8 cellular contexts compared by ENCODE assay signal in genomic region chr7:127393370-127394058, GRCh38. TPM values are rescaled to one million over a fixed set of nuclear protein-coding genes. Genes with fewer than 3 reads are reported as not detected.
DNase-seq lines count a peak whose midpoint lies in the region; ATAC-seq and TF ChIP-seq lines count a peak whose summit lies in the region.

No MANE protein-coding gene starts in this region.

- H3K4me3 ChIP-seq in RWPE2 (ENCODE audit: severe bottlenecking) (peak overlapping the region; percentile 62), epithelial cell of esophagus (ENCODE audit: low read length) (peak overlapping the region; percentile 76)

- no peaks in the 10 kb centered on the region for H3K9me3 Mint-ChIP-seq in nephron progenitor cell

- peak overlapping the region; percentile 66 for H3K27ac ChIP-seq in RWPE2 (ENCODE audit: poor library complexity, severe bottlenecking)

- H3K36me3 Mint-ChIP-seq in nephron progenitor cell (ENCODE audit: low read depth) = peaks cover 21% of the 10 kb centered on the region

- DNase-seq in activated effector memory CD4-positive, alpha-beta T cell treated with anti-CD3 and anti-CD28 coated beads, Interleukin-2, amount 50 U/mL, for 16 hours = peak; percentile 64
- no peak for DNase-seq in activated effector memory CD4-positive, alpha-beta T cell treated with Interleukin-2 at 50 U/mL for 16 hours
- DNase-seq in RWPE2 (ENCODE audit: low spot score) (no peak), epithelial cell of esophagus (ENCODE audit: low read depth) (no peak), nephron progenitor cell (peak; percentile 12), HT-29 (ENCODE audit: low spot score) (no peak)
- no peak for DNase-seq in stimulated activated CD4-positive, alpha-beta T cell treated with anti-CD3 and anti-CD28 coated beads, Interleukin-12 subunit alpha, Interleukin-12 subunit beta, amount 100 ng/mL, for 4 hours

- ATAC-seq in RWPE2 (ENCODE audit: low read depth) = no peak
- no peak for ATAC-seq in HG02870 (IDR thresholded peaks at IDR 0.05; ENCODE audit: unreplicated experiment)

- H3K4me3 Mint-ChIP-seq in nephron progenitor cell = peak overlapping the region; percentile 88

- TF ChIP-seq CTCF in RWPE2 (IDR thresholded peaks at IDR 0.05; ENCODE audit: poor library complexity, severe bottlenecking) = no peak
- no peak for TF ChIP-seq CTCF in epithelial cell of esophagus (IDR thresholded peaks at IDR 0.05; ENCODE audit: insufficient read depth, low read depth, low read length, missing control alignments)
- TF ChIP-seq CTCF in nephron progenitor cell (IDR thresholded peaks at IDR 0.05) = no peak

- H3K4me1 ChIP-seq in RWPE2 (ENCODE audit: insufficient read depth, poor library complexity, severe bottlenecking) = peaks cover 20% of the 10 kb centered on the region

- H3K27ac Mint-ChIP-seq in nephron progenitor cell = peak overlapping the region; percentile 41

- H3K4me1 Mint-ChIP-seq in nephron progenitor cell = peaks cover 32% of the 10 kb centered on the region

- H3K27me3 Mint-ChIP-seq in nephron progenitor cell (ENCODE audit: low read depth, poor library complexity) = peaks cover 35% of the 10 kb centered on the region

- H3K36me3 ChIP-seq in RWPE2 (ENCODE audit: low read depth) = peaks cover 26% of the 10 kb centered on the region

- no peaks in the 10 kb centered on the region for H3K9me3 ChIP-seq in RWPE2 (ENCODE audit: severe bottlenecking)

- H3K27me3 ChIP-seq in RWPE2 (ENCODE audit: insufficient read depth, poor library complexity, severe bottlenecking) = peaks cover 3% of the 10 kb centered on the region

RNA-seq across cellular contexts. Expression of gene ZNF800, which starts 1.0 kb away (rescaled TPM):
- 15.9 and 19.1 TPM in 2 replicates for total RNA-seq in HT-29 (2014; rRNA removed; shearing (Covaris generic))

Comparison
In these comparisons a context has a peak if more than half of its experiments do, and no peak if none do; other contexts are left out.
1. DNase-seq: peak in activated effector memory CD4-positive, alpha-beta T cell treated with anti-CD3 and anti-CD28 coated beads, Interleukin-2, amount 50 U/mL, for 16 hours (single experiment) and nephron progenitor cell (single experiment); none in activated effector memory CD4-positive, alpha-beta T cell treated with Interleukin-2 at 50 U/mL for 16 hours (single experiment), RWPE2 (single experiment), epithelial cell of esophagus (single experiment), stimulated activated CD4-positive, alpha-beta T cell treated with anti-CD3 and anti-CD28 coated beads, Interleukin-12 subunit alpha, Interleukin-12 subunit beta, amount 100 ng/mL, for 4 hours (single experiment) and HT-29 (single experiment).